ENCODE assay signal across 13 cellular contexts in the genomic region with DNA sequence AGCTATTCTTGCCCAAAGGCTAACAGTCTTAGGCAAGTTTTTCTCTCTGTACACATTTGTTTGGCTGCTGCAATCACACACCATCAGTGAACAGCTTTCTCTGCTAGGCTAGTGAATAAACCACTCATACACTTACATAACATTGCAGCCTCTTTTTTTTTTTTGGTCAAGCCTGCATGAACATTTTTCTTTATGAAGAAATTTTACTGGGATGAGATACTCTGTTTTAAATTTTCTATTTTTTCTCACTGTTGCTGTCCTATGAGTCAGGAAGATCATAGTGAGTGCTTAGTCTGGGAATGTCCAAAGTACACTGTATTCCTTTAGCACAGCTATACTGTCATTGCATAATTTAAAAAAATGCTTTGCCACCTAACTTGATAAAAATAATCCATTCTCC. TPM values are rescaled to one million over a fixed set of nuclear protein-coding genes. Genes with fewer than 3 reads are reported as not detected.
DNase-seq lines count a peak whose midpoint lies in the region; ATAC-seq and TF ChIP-seq lines count a peak whose summit lies in the region.
"Had no signal": no experiment of that assay in that cellular context is flagged by ENCODE, and none has a peak within 500 bp of the region (broad histone marks: within the 10 kb centered on the region; RNA-seq: fewer than 3 reads in every experiment).

No MANE protein-coding gene starts in this region.

- no peak overlapping the region for H3K9ac ChIP-seq in mammary epithelial cell (ENCODE audit: insufficient read depth, low read length)

- no peak for ATAC-seq in GM18517 (IDR thresholded peaks at IDR 0.05; ENCODE audit: unreplicated experiment)
- ATAC-seq: stimulated activated memory B cell treated with anti-CD40 and anti-IgM and Interleukin-4, amounts not matched to agents 10 μg/mL and 1 μg/mL and 100 μg/mL, for 72 hours had no signal

- peak overlapping the region; percentile 30 for H3K4me2 ChIP-seq in mammary epithelial cell (ENCODE audit: insufficient read depth, low read depth, low read length)

- H4K20me1 ChIP-seq in mammary epithelial cell (ENCODE audit: insufficient read depth, low read length): no peaks in the 10 kb centered on the region

- CTCF ChIA-PET in mammary epithelial cell (lab: Charles Lee; ENCODE audit: low non-redundant PET): no interaction called here

- dilution Hi-C loops in mammary epithelial cell (cut with HindIII; ENCODE audit: low sequenced_read_pairs): no loop called here

- DNase-seq in HFF-Myc (ENCODE audit: extremely low read depth, low read depth): peak; percentile 1
- DNase-seq in mammary epithelial cell: peak; percentile 87
- peak; percentile 63 for DNase-seq in inferior parietal cortex (ENCODE audit: extremely low spot score)
- DNase-seq in smooth muscle cell of the brain vasculature (ENCODE audit: low read depth, low spot score): peak; percentile 12
- no peak for DNase-seq in activated naive CD4-positive, alpha-beta T cell treated with Interleukin-2 at 50 U/mL for 16 hours
- no peak for DNase-seq in DMS153 treated with DMSO at 0.1 percent for 48 hours (lab: John Stamatoyannopoulos, UW; ENCODE audit: unreplicated experiment)
- DNase-seq in activated gamma-delta T cell (lab: John Stamatoyannopoulos, UW): no peak
- DNase-seq: activated CD4-positive, alpha-beta T cell treated with anti-CD3 and anti-CD28 coated beads for 4 hours; NCI-H1105 treated with DMSO at 0.1 percent for 48 hours; OCI-M1; spleen had no signal

- no peaks in the 10 kb centered on the region for H3K27me3 ChIP-seq in mammary epithelial cell (ENCODE audit: insufficient read depth, low read length)
- H3K27me3 ChIP-seq: spleen had no signal

- H3K4me1 ChIP-seq in mammary epithelial cell (ENCODE audit: insufficient read depth, low read length): peaks cover 37% of the 10 kb centered on the region

- peaks cover 83% of the 10 kb centered on the region for H3K79me2 ChIP-seq in mammary epithelial cell (ENCODE audit: insufficient read depth, low read length)

- intact Hi-C loops in mammary epithelial cell (cut with micrococcal nuclease): loop anchor here (1.0 kb wide), 1 partner anchor 58 kb away; the partner anchor contains the start of gene ROCK1

- in situ Hi-C loops in mammary epithelial cell (cut with MboI; ENCODE audit: low sequenced_read_pairs in 2 of 2): loop anchor here in 1 of 2 donors (25.0 kb wide), 1 partner anchor 109 kb away; no protein-coding TSS in a partner anchor

- H2AFZ ChIP-seq in mammary epithelial cell (ENCODE audit: low read depth, low read length): no peak overlapping the region

- H3K4me3 ChIP-seq in HFF-Myc (replicated peaks; ENCODE audit: low read depth, low read length) (no peak overlapping the region), mammary epithelial cell (replicated peaks in 1 of 3; ENCODE audit: insufficient read depth in 1 of 3, low read depth in 2 of 3, low read length in 3 of 3) (no peak overlapping the region)
- H3K4me3 ChIP-seq: spleen had no signal

- H3K27ac ChIP-seq in mammary epithelial cell (ENCODE audit: insufficient read depth, low read depth, low read length): peak overlapping the region; percentile 68
- H3K27ac ChIP-seq: spleen had no signal

- TF ChIP-seq CTCF in HFF-Myc (IDR thresholded peaks at IDR 0.05; ENCODE audit: low read depth, low read length, missing control alignments) (no peak), mammary epithelial cell (conservative IDR thresholded peaks at IDR 0.05 in 1 of 2, IDR thresholded peaks at IDR 0.05 in 1 of 2; ENCODE audit: extremely low read depth in 1 of 2, insufficient read depth in 1 of 2, low read depth in 1 of 2, low read length in 2 of 2) (no peak)

- no peaks in the 10 kb centered on the region for H3K36me3 ChIP-seq in mammary epithelial cell (ENCODE audit: insufficient read depth, low read length)

- BruUV-seq in mammary epithelial cell (replicated peaks; lab: Mats Ljungman, UMichigan): no TSS peak

- no peaks in the 10 kb centered on the region for H3K9me3 ChIP-seq in mammary epithelial cell (replicated peaks; ENCODE audit: insufficient read depth, low read length)
- H3K9me3 ChIP-seq: spleen had no signal

RNA-seq across cellular contexts. Expression of gene ROCK1, which starts 58.5 kb away (rescaled TPM):
- 10 to 100 TPM; 31.8 to 55.9 TPM for total RNA-seq in mammary epithelial cell
- 9.9 TPM for polyA plus RNA-seq in mammary epithelial cell
- polyA minus RNA-seq in mammary epithelial cell: 34.8 TPM

Comparison
In these comparisons a context has a peak if more than half of its experiments do, and no peak if none do; other contexts are left out.
1. DNase-seq: peak in HFF-Myc (single experiment), mammary epithelial cell (single experiment), inferior parietal cortex (single experiment) and smooth muscle cell of the brain vasculature (single experiment); none in activated naive CD4-positive, alpha-beta T cell treated with Interleukin-2 at 50 U/mL for 16 hours (single experiment), DMS153 treated with DMSO at 0.1 percent for 48 hours (single experiment) and activated gamma-delta T cell (single experiment).